27 cellular contexts compared by ENCODE assay signal in genomic region chr12:121181181-121181580, GRCh38. TPM values are rescaled to one million over a fixed set of nuclear protein-coding genes. Genes with fewer than 3 reads are reported as not detected.
A peak's percentile ranks its signal among the peaks of the same experiment; 100 is the strongest.
DNase-seq lines count a peak whose midpoint lies in the region; ATAC-seq, FAIRE-seq and TF ChIP-seq lines count a peak whose summit lies in the region.
"Had no signal": no experiment of that assay in that cellular context is flagged by ENCODE, and none has a peak within 500 bp of the region (broad histone marks: within the 10 kb centered on the region; RNA-seq: fewer than 3 reads in every experiment).

No MANE protein-coding gene starts in this region.

- WGBS in A549 (ENCODE audit: missing lambda C conversion rate) = 79% methylated on average over 3 of the region's 3 CpGs

- H3K27me3 Mint-ChIP-seq in nephron progenitor cell (ENCODE audit: low read depth, poor library complexity) = no peaks in the 10 kb centered on the region
- H3K27me3 Mint-ChIP-seq: activated naive CD4-positive, alpha-beta T cell treated with anti-CD3 and anti-CD28 coated beads, Interleukin-2, amount 10 ng/mL, durations not matched to agents 7 days and 5 days had no signal

- no peaks in the 10 kb centered on the region for H3K4me1 ChIP-seq in A549
- H3K4me1 ChIP-seq: ascending aorta, upper lobe of right lung had no signal

- no peak for TF ChIP-seq EP300 in A549 (IDR thresholded peaks at IDR 0.05)

- no peak overlapping the region for H3K27ac Mint-ChIP-seq in nephron progenitor cell
- H3K27ac Mint-ChIP-seq: activated CD8-positive, alpha-beta T cell treated with anti-CD3 and anti-CD28 coated beads, Interleukin-2, amount 10 ng/mL, durations not matched to agents 7 days and 5 days; activated naive CD4-positive, alpha-beta T cell treated with anti-CD3 and anti-CD28 coated beads, Interleukin-2, amount 10 ng/mL, durations not matched to agents 7 days and 5 days; HFFc6 had no signal

- no peaks in the 10 kb centered on the region for H3K9me3 Mint-ChIP-seq in nephron progenitor cell

- H3K9me3 ChIP-seq in A549 = peaks cover 4% of the 10 kb centered on the region; the same call in 1 of the 3 replicates
- H3K9me3 ChIP-seq: upper lobe of right lung had no signal

- H3K4me3 ChIP-seq in A549 = no peak overlapping the region
- H3K4me3 ChIP-seq in cardiac fibroblast (replicated peaks in 1 of 2; ENCODE audit: low read depth in 2 of 2, low read length in 2 of 2) = no peak overlapping the region
- H3K4me3 ChIP-seq in fibroblast of the aortic adventitia (ENCODE audit: low read depth, low read length) = no peak overlapping the region
- H3K4me3 ChIP-seq: ascending aorta, lung, upper lobe of right lung had no signal

- no peak overlapping the region for H3K4me3 Mint-ChIP-seq in nephron progenitor cell
- H3K4me3 Mint-ChIP-seq: activated CD8-positive, alpha-beta T cell treated with anti-CD3 and anti-CD28 coated beads, Interleukin-2, amount 10 ng/mL, durations not matched to agents 7 days and 5 days; activated naive CD4-positive, alpha-beta T cell treated with anti-CD3 and anti-CD28 coated beads, Interleukin-2, amount 10 ng/mL, durations not matched to agents 7 days and 5 days; HFFc6 had no signal

- ATAC-seq in A549 = no peak
- ATAC-seq: activated CD4-positive, CD25-positive, alpha-beta regulatory T cell treated with anti-CD3 and anti-CD28 coated beads, Interleukin-2, amount 50 U/mL, for 24 hours; activated CD8-positive, alpha-beta T cell treated with anti-CD3 and anti-CD28 coated beads, Interleukin-2, amount 10 ng/mL, durations not matched to agents 7 days and 5 days; upper lobe of right lung had no signal

- FAIRE-seq in A549 (lab: Jason Lieb, UNC) = no peak
- FAIRE-seq: colon, frontal cortex, G401.6 had no signal

- TF ChIP-seq CTCF in A549 (IDR thresholded peaks at IDR 0.05) (no peak), cardiac fibroblast (IDR thresholded peaks at IDR 0.05; ENCODE audit: low read depth, low read length) (no peak), fibroblast of the aortic adventitia (IDR thresholded peaks at IDR 0.05; ENCODE audit: insufficient read depth, low read length) (no peak), nephron progenitor cell (IDR thresholded peaks at IDR 0.05) (no peak)

- H3K27ac ChIP-seq in A549 = no peak overlapping the region
- H3K27ac ChIP-seq: ascending aorta, upper lobe of right lung had no signal

- CTCF ChIA-PET in A549 (lab: Yijun Ruan, JAX) = no interaction called here

- TF ChIP-seq RAD21 in A549 (conservative IDR thresholded peaks at IDR 0.05 in 1 of 2, IDR thresholded peaks at IDR 0.05 in 1 of 2) = no peak

- no peak for TF ChIP-seq POLR2A in A549 (IDR thresholded peaks at IDR 0.05; ENCODE audit: low read length)

- DNase-seq in A549 (ENCODE audit: low read depth in 1 of 2, low spot score in 1 of 2) = no peak
- peak; percentile 67 for DNase-seq in HS-5 (ENCODE audit: low read depth)
- peak; percentile 55 to 63 for DNase-seq in cardiac fibroblast (ENCODE audit: low read depth in 2 of 2)
- DNase-seq in fibroblast of the aortic adventitia (ENCODE audit: low read depth) = peak; percentile 59
- DNase-seq in middle frontal gyrus (ENCODE audit: extremely low spot score, low spot score) = no peak
- no peak for DNase-seq in SIG-M5 (lab: John Stamatoyannopoulos, UW)
- no peak for DNase-seq in nephron progenitor cell
- DNase-seq in activated CD4-positive, CD25-positive, alpha-beta regulatory T cell (lab: John Stamatoyannopoulos, UW) = no peak
- DNase-seq: activated CD8-positive, alpha-beta T cell treated with anti-CD3 and anti-CD28 coated beads, Interleukin-2, amount 10 ng/mL, durations not matched to agents 7 days and 5 days; activated naive CD4-positive, alpha-beta T cell treated with anti-CD3 and anti-CD28 coated beads, Interleukin-2, amount 10 ng/mL, durations not matched to agents 7 days and 5 days; activated T-cell treated with anti-CD3 and anti-CD28 coated beads, Interleukin-2, amount 50 U/mL, for 48 hours; HFFc6; NCI-H187 treated with DMSO at 0.1 percent for 48 hours; NCI-H510A; occipital lobe; retina; RPMI8226; stimulated activated CD4-positive, alpha-beta T cell treated with anti-CD3 and anti-CD28 coated beads, Interleukin-12 subunit alpha, Interleukin-12 subunit beta, amount 100 ng/mL, for 4 hours; stimulated activated CD8-positive, alpha-beta memory T cell treated with anti-CD3 and anti-CD28 coated beads, Interleukin-4, amount 100 ng/mL, for 48 hours; T1000; upper lobe of right lung had no signal

- POLR2A ChIA-PET in A549 (lab: Yijun Ruan, JAX) = interaction anchor here (0.8 kb wide), 1 partner anchor 45 kb away, joined by 4 read pairs; no protein-coding TSS in a partner anchor

- H3K4me1 Mint-ChIP-seq in nephron progenitor cell = peaks cover 2% of the 10 kb centered on the region
- H3K4me1 Mint-ChIP-seq: activated naive CD4-positive, alpha-beta T cell treated with anti-CD3 and anti-CD28 coated beads, Interleukin-2, amount 10 ng/mL, durations not matched to agents 7 days and 5 days had no signal

- H3K36me3 Mint-ChIP-seq in nephron progenitor cell (ENCODE audit: low read depth) = no peaks in the 10 kb centered on the region

- H3K4me2 ChIP-seq in A549 = no peak overlapping the region

TF ChIP-seq in A549, 52 proteins besides CTCF, POLR2A, EP300 and RAD21:
- TF ChIP-seq NFE2L2 (conservative IDR thresholded peaks at IDR 0.05; ENCODE audit: low read length) (peak; percentile 67), MAFK (IDR thresholded peaks at IDR 0.05; ENCODE audit: partially characterized antibody) (peak; percentile 67), RARB (CRISPR knock-in tag; IDR thresholded peaks at IDR 0.05) (no peak)

RNA-seq across cellular contexts. Expression of gene P2RX4, which starts 28.7 kb away (rescaled TPM):
- polyA plus RNA-seq in A549 (2011; rRNA removed) (27.5 and 30.9 TPM in 2 replicates), A549 (2017; fragmentation: RNase III; extraction: RNeasy Plus Mini Kit Qiagen cat#74134 plus additional on column Dnase treatment) (13.5 to 17.5 TPM (median 16.0 TPM) in 3 replicates)
- 31.5 and 35.6 TPM in 2 replicates for polyA plus RNA-seq in A549 (2012; cell fraction: cytosol; rRNA removed)
- 40.7 and 47.8 TPM in 2 replicates for polyA plus RNA-seq in A549 (2012; cell fraction: nucleus; rRNA removed)
- 17.8 and 26.6 TPM in 2 replicates for polyA minus RNA-seq in A549 (2011; rRNA and poly(A)+ RNA removed)
- 2.7 and 9.1 TPM in 2 replicates for total RNA-seq in fibroblast of the aortic adventitia (ENCODE audit: low replicate concordance)

RNA-seq across cellular contexts. Expression of gene P2RX7, which starts 48.5 kb away (rescaled TPM):
- polyA plus RNA-seq in A549 (2011; rRNA removed) (0.03 TPM in 1 of 2 replicates, not detected in the other), A549 (2017; fragmentation: RNase III; extraction: RNeasy Plus Mini Kit Qiagen cat#74134 plus additional on column Dnase treatment) (not detected in 3 replicates)
- polyA plus RNA-seq in A549 (2012; cell fraction: cytosol; rRNA removed) = not detected in 2 replicates
- polyA plus RNA-seq in A549 (2012; cell fraction: nucleus; rRNA removed) = not detected in 2 replicates
- not detected in 2 replicates for polyA minus RNA-seq in A549 (2011; rRNA and poly(A)+ RNA removed)
- total RNA-seq in fibroblast of the aortic adventitia (ENCODE audit: low replicate concordance) = 0.18 and 9.1 TPM in 2 replicates

Comparison
In these comparisons a context has a peak if more than half of its experiments do, and no peak if none do; other contexts are left out.
1. DNase-seq: peak in HS-5 (single experiment), cardiac fibroblast (2 of 2) and fibroblast of the aortic adventitia (single experiment); none in A549 (0 of 2), middle frontal gyrus (single experiment), SIG-M5 (single experiment), nephron progenitor cell (single experiment) and activated CD4-positive, CD25-positive, alpha-beta regulatory T cell (0 of 4).